ENCODE assay signal across 10 cellular contexts in the genomic region with DNA sequence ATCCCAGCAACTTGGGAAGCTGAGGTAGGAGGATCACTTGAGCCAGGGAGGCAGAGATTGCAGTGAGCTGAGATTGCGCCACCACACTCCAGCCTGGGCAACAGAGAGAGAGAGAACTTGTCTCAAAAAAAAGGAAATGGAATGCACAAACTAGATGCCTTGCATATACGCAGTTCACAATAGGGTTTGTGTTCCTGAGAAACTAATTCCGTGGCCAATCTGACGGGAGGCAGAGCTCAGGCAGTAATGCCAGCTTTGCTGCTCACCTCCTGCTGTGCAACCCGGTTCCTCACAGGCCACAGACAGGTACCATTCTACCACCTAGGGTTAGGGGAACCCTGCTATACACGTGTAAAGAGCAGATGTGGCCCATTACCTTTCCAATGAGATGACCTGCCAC. TPM values are rescaled to one million over a fixed set of nuclear protein-coding genes. Genes with fewer than 3 reads are reported as not detected.
A peak's percentile ranks its signal among the peaks of the same experiment; 100 is the strongest.
DNase-seq lines count a peak whose midpoint lies in the region; ATAC-seq and TF ChIP-seq lines count a peak whose summit lies in the region.
"Had no signal": no experiment of that assay in that cellular context is flagged by ENCODE, and none has a peak within 500 bp of the region (broad histone marks: within the 10 kb centered on the region; RNA-seq: fewer than 3 reads in every experiment).

No MANE protein-coding gene starts in this region.

- CTCF ChIA-PET in activated CD4-positive, alpha-beta memory T cell treated with anti-CD3 and anti-CD28 coated beads, Interleukin-2, amount 10 ng/mL, durations not matched to agents 7 days and 5 days (lab: Charles Lee): interaction anchor here (1.0 to 3.3 kb wide), 2 partner anchors 44 to 267 kb away, joined by 3 to 24 read pairs; partner anchors contain the start of gene SNTA1

- H3K9ac ChIP-seq in iPS-20b (ENCODE audit: low read depth, low read length): no peak overlapping the region

- H3K27me3 ChIP-seq in heart left ventricle (no peaks in the 10 kb centered on the region), iPS-20b (ENCODE audit: insufficient read depth, low read length) (no peaks in the 10 kb centered on the region), upper lobe of left lung (no peaks in the 10 kb centered on the region), transverse colon (no peaks in the 10 kb centered on the region)

- ATAC-seq in heart left ventricle (no peak), Right ventricle myocardium superior (ENCODE audit: poor library complexity) (no peak), upper lobe of left lung (ENCODE audit: low FRiP score in 2 of 2) (no peak)

- H3K9me3 Mint-ChIP-seq in activated CD4-positive, alpha-beta memory T cell treated with anti-CD3 and anti-CD28 coated beads, Interleukin-2, amount 10 ng/mL, durations not matched to agents 7 days and 5 days: no peaks in the 10 kb centered on the region

- TF ChIP-seq EP300 in upper lobe of left lung (IDR thresholded peaks at IDR 0.05) (no peak), transverse colon (IDR thresholded peaks at IDR 0.05; ENCODE audit: low read depth) (no peak)

- TF ChIP-seq CTCF in heart left ventricle (IDR thresholded peaks at IDR 0.05) (no peak), upper lobe of left lung (IDR thresholded peaks at IDR 0.05) (no peak), transverse colon (IDR thresholded peaks at IDR 0.05) (no peak)

- in situ Hi-C loops in transverse colon (cut with MboI; ENCODE audit: low pct_ligation_motif_present in 1 of 4, low pct_unique_long_range_greater_than_20kb in 1 of 4, low sequenced_read_pairs in 3 of 4): no loop called here

- H3K4me3 Mint-ChIP-seq in activated CD4-positive, alpha-beta memory T cell treated with anti-CD3 and anti-CD28 coated beads, Interleukin-2, amount 10 ng/mL, durations not matched to agents 7 days and 5 days: peak overlapping the region; percentile 92

- POLR2A ChIA-PET in activated CD4-positive, alpha-beta memory T cell treated with anti-CD3 and anti-CD28 coated beads, Interleukin-2, amount 10 ng/mL, durations not matched to agents 7 days and 5 days (lab: Charles Lee): interaction anchor here (1.1 to 1.7 kb wide), 3 partner anchors 20 to 27 kb away, joined by 3 to 5 read pairs (median 4); no protein-coding TSS in a partner anchor

- H3K36me3 Mint-ChIP-seq in activated CD4-positive, alpha-beta memory T cell treated with anti-CD3 and anti-CD28 coated beads, Interleukin-2, amount 10 ng/mL, durations not matched to agents 7 days and 5 days (ENCODE audit: low read depth): peaks cover 3% of the 10 kb centered on the region

- H3K27ac Mint-ChIP-seq in activated CD4-positive, alpha-beta memory T cell treated with anti-CD3 and anti-CD28 coated beads, Interleukin-2, amount 10 ng/mL, durations not matched to agents 7 days and 5 days: no peak overlapping the region

- no peak for TF ChIP-seq POLR2A in heart left ventricle (IDR thresholded peaks at IDR 0.05)
- TF ChIP-seq POLR2A in upper lobe of left lung (IDR thresholded peaks at IDR 0.05): no peak
- TF ChIP-seq POLR2A in transverse colon (IDR thresholded peaks at IDR 0.05): no peak

- intact Hi-C loops in heart left ventricle (cut with DNase I) (loop anchor here in 3 of 10 donors (5.0 kb wide), 3 partner anchors 42 to 267 kb away; partner anchors contain the start of genes SNTA1 (in 2 of the 3), ACTL10 (in 1 of the 3) and C20orf144 (in 1 of the 3)), Right ventricle myocardium superior (cut with DNase I) (no loop called here), transverse colon (cut with DNase I; ENCODE audit: low total_unique reads) (no loop called here)

- DNase-seq in heart left ventricle: no peak
- DNase-seq in Right ventricle myocardium superior: no peak
- DNase-seq in activated CD4-positive, alpha-beta memory T cell treated with anti-CD3 and anti-CD28 coated beads, Interleukin-2, amount 10 ng/mL, durations not matched to agents 7 days and 5 days: no peak
- peak in 1 of 2 donors; percentile 36 for DNase-seq in upper lobe of left lung
- no peak for DNase-seq in mucosa of gallbladder (ENCODE audit: low spot score)
- DNase-seq in transverse colon: no peak
- DNase-seq in DMS79 (lab: John Stamatoyannopoulos, UW): no peak
- DNase-seq: DMS 273 treated with DMSO at 0.1 percent for 48 hours, NCI-H2029 treated with DMSO at 0.1 percent for 48 hours had no signal

- 60 to 65% (median 62%) methylated on average over 6 of the region's 6 CpGs for WGBS in heart left ventricle, 4 donors
- 49 to 64% methylated on average over 6 of the region's 6 CpGs for WGBS in upper lobe of left lung, 2 donors
- 62 to 71% methylated on average over 2 to 6 of the region's 6 CpGs for WGBS in transverse colon (ENCODE audit: low coverage in 1 of 2), 2 donors

- no peaks in the 10 kb centered on the region for H3K9me3 ChIP-seq in heart left ventricle
- H3K9me3 ChIP-seq in iPS-20b (ENCODE audit: insufficient read depth, low read depth, low read length): no peaks in the 10 kb centered on the region
- no peaks in the 10 kb centered on the region for H3K9me3 ChIP-seq in upper lobe of left lung
- H3K9me3 ChIP-seq in transverse colon: no peaks in the 10 kb centered on the region

- H3K4me3 ChIP-seq in heart left ventricle: peak overlapping the region in 8 of 12 donors; percentile 70 to 98 (median 90)
- H3K4me3 ChIP-seq in iPS-20b (ENCODE audit: low read length): peak overlapping the region; percentile 79
- H3K4me3 ChIP-seq in upper lobe of left lung: peak overlapping the region in 3 of 4 donors; percentile 73 to 98 (median 83)
- peak overlapping the region in 1 of 4 donors; percentile 80 for H3K4me3 ChIP-seq in transverse colon

- peaks cover 0 to 26% (median 18%) of the 10 kb centered on the region in 9 donors for H3K36me3 ChIP-seq in heart left ventricle
- H3K36me3 ChIP-seq in iPS-20b (ENCODE audit: insufficient read depth, low read depth, low read length): peaks cover 16% of the 10 kb centered on the region
- H3K36me3 ChIP-seq in upper lobe of left lung: peaks cover 0 to 22% (median 9%) of the 10 kb centered on the region in 4 donors
- H3K36me3 ChIP-seq in transverse colon: peaks cover 0 to 4% (median 0%) of the 10 kb centered on the region in 4 donors

- peaks cover 39% of the 10 kb centered on the region for H3K4me1 Mint-ChIP-seq in activated CD4-positive, alpha-beta memory T cell treated with anti-CD3 and anti-CD28 coated beads, Interleukin-2, amount 10 ng/mL, durations not matched to agents 7 days and 5 days

- H3K27me3 Mint-ChIP-seq in activated CD4-positive, alpha-beta memory T cell treated with anti-CD3 and anti-CD28 coated beads, Interleukin-2, amount 10 ng/mL, durations not matched to agents 7 days and 5 days: no peaks in the 10 kb centered on the region

- no peak overlapping the region for H3K27ac ChIP-seq in heart left ventricle
- no peak overlapping the region for H3K27ac ChIP-seq in iPS-20b (ENCODE audit: low read length)
- H3K27ac ChIP-seq in upper lobe of left lung: no peak overlapping the region
- H3K27ac ChIP-seq in transverse colon: no peak overlapping the region

- H3K4me1 ChIP-seq in heart left ventricle (peaks cover 0 to 30% (median 16%) of the 10 kb centered on the region in 12 donors), iPS-20b (ENCODE audit: insufficient read depth, low read length) (no peaks in the 10 kb centered on the region), upper lobe of left lung (peaks cover 19 to 29% (median 27%) of the 10 kb centered on the region in 4 donors), transverse colon (peaks cover 19 to 29% (median 24%) of the 10 kb centered on the region in 4 donors)

RNA-seq across cellular contexts. Expression of gene CDK5RAP1, which starts 1.4 kb away (rescaled TPM):
- total RNA-seq in heart left ventricle: 10 to 100 TPM; 17.6 to 24.3 (median 20.1) TPM
- 10 to 100 TPM; 30.6 to 34.9 TPM for polyA plus RNA-seq in heart left ventricle
- 19.8 TPM for total RNA-seq in Right ventricle myocardium superior
- total RNA-seq in activated CD4-positive, alpha-beta memory T cell treated with anti-CD3 and anti-CD28 coated beads, Interleukin-2, amount 10 ng/mL, durations not matched to agents 7 days and 5 days: 10 to 100 TPM; 30.2 to 33.3 TPM
- 10 to 100 TPM; 19.1 to 33.7 (median 25.0) TPM for total RNA-seq in upper lobe of left lung
- total RNA-seq in mucosa of gallbladder: 18.7 TPM
- 10 to 100 TPM in 3 of 4 donors, 1 to 10 TPM in 1; 8.6 to 21.3 (median 20.3) TPM for total RNA-seq in transverse colon

RNA-seq across cellular contexts. Expression of gene SNTA1, which starts 43.6 kb away (rescaled TPM):
- total RNA-seq in heart left ventricle (100 to 1,000 TPM; 122 to 318 (median 166) TPM), Right ventricle myocardium superior (215 TPM), upper lobe of left lung (10 to 100 TPM in 3 of 6 donors, 1 to 10 TPM in 3; 8.2 to 23.4 (median 11.3) TPM), mucosa of gallbladder (13.0 TPM), transverse colon (10 to 100 TPM; 10.3 to 21.7 (median 14.5) TPM)
- 100 to 1,000 TPM in 1 of 2 donors, 10 to 100 TPM in 1; 91.0 to 201 TPM for polyA plus RNA-seq in heart left ventricle
- 1 to 10 TPM; 5.6 to 6.9 TPM for total RNA-seq in activated CD4-positive, alpha-beta memory T cell treated with anti-CD3 and anti-CD28 coated beads, Interleukin-2, amount 10 ng/mL, durations not matched to agents 7 days and 5 days
